9 cellular contexts compared by ENCODE assay signal in the genomic region with DNA sequence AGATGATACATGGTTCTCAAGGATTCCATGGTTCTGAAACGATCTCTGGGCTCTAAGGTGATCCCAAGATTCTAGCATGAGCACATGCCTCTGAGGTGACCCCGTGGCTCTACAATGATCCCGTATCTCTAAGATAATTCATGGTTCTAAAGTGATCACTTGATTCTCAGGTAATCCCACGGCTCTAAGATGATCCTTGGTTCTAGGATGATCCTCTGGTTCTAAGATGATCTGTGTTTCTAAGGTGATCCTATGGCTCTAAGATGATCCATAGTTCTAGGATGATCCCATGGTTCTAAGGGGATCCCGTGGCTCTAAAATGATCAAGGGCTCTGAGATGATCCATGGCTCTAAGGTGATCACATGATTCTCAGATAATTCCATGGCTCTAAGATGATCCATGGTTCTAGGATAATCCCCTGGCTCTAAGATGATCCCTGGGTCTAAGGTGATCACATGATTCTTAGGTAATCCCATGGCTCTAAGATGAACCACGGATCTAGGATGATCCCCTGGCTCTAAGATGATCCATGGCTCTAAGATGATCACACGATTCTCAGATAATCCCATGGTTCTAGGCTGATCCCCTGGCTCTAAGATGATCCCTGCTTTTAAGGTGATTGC.
"Had no signal": no experiment of that assay in that cellular context is flagged by ENCODE, and none has a peak within 500 bp of the region (broad histone marks: within the 10 kb centered on the region; RNA-seq: fewer than 3 reads in every experiment).

No MANE protein-coding gene starts in this region.

- H3K4me3 Mint-ChIP-seq: HFFc6, IgD-negative memory B cell had no signal

- FAIRE-seq: HepG2 had no signal

- H2AFZ ChIP-seq: GM23248 had no signal

- H3K4me1 ChIP-seq: HAP-1 had no signal

- H3K9ac ChIP-seq: GM23248 had no signal

- H3K9me3 ChIP-seq: HAP-1 had no signal

- H3K27me3 Mint-ChIP-seq: IgD-negative memory B cell had no signal

- H3K27ac Mint-ChIP-seq: HFFc6 had no signal

- ATAC-seq: HepG2 had no signal

- H3K4me3 ChIP-seq: GM23248, HAP-1 had no signal

- DNase-seq: GM23248, GOT3, H7, HFFc6, KG1 had no signal

- H3K27ac ChIP-seq: GM23248, HL-60 had no signal
